In the genomic region with DNA sequence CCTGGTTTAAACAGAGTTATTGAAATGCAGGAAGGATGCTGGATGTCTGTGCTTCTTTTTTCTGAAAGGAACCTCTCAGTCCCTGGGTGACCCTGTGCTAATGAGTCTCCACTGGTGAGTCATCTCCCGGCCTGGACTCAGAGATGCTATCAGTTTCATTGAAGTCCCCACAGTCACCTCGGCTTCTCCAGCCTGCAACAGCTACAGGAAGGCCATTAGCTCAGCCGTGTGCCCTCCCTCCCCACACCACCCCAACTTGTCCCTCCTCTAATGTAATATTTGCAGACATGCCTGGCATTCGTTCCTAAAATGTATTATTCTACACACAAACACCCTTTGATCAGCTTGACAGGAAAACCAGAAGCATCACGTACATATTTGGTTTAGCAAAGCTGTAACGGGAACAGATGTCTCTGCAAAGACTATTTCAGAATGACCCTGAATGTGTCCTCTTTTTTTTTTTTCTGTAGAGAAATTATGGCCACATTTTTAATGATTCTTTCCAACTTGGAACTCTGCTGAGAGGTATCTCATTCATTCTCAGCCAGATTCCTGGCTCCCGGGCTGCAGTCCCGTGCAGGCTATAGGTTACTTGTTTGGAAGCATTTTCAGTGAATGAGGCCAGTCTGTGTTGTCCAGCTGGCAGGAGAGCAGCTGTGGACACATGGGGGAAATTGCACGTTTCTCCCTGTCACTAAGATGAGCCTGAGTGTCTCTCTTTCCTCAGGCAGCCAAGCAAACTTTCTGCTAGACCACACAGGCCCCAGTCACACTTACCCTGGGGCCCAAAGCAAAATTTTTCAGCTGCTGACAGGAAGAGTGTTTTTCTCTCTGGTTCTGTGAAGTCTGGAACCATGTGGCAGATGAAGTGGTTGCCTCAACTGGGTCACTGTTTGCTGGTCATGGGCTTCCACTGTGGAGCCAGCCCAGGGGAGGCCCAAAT, we compare ENCODE assay signal across 9 cellular contexts.
A peak's percentile ranks its signal among the peaks of the same experiment; 100 is the strongest.
DNase-seq lines count a peak whose midpoint lies in the region; ATAC-seq and TF ChIP-seq lines count a peak whose summit lies in the region.
"Had no signal": no experiment of that assay in that cellular context is flagged by ENCODE, and none has a peak within 500 bp of the region (broad histone marks: within the 10 kb centered on the region; RNA-seq: fewer than 3 reads in every experiment).

No MANE protein-coding gene starts in this region.

- H3K9ac ChIP-seq in HCT116 (ENCODE audit: low read length), result no peak overlapping the region

- ATAC-seq in HCT116 (peak; percentile 85), right cardiac atrium (peak; percentile 65 to 87)
- ATAC-seq in activated CD8-positive, alpha-beta T cell treated with anti-CD3 and anti-CD28 coated beads for 36 hours, result peak; percentile 86
- ATAC-seq in stimulated activated naive B cell treated with anti-CD40 and anti-IgM and Interleukin-4, amounts not matched to agents 10 μg/mL and 1 μg/mL and 100 μg/mL, for 72 hours (replicated peaks), result peak; percentile 90

- DNase-seq in activated CD4-positive, alpha-beta T cell treated with anti-CD3 and anti-CD28 coated beads, Interleukin-2, amount 10 ng/mL, durations not matched to agents 24 days and 14 days, result peak; percentile 77
- no peak for DNase-seq in activated CD4-positive, alpha-beta T cell treated with anti-CD3 and anti-CD28 coated beads, Interleukin-2, amount 50 U/mL, for 1 hour
- DNase-seq in HCT116 (ENCODE audit: low read depth, low spot score), result no peak
- DNase-seq in LoVo (ENCODE audit: low spot score), result peak; percentile 24
- peak; percentile 68 for DNase-seq in activated CD8-positive, alpha-beta T cell treated with anti-CD3 and anti-CD28 coated beads for 36 hours
- DNase-seq in right cardiac atrium, result peak; percentile 45 to 80 (median 68)
- DNase-seq in stimulated activated naive B cell treated with anti-CD40 and anti-IgM and Interleukin-4, amounts not matched to agents 10 μg/mL and 1 μg/mL and 100 μg/mL, for 72 hours, result peak; percentile 17
- DNase-seq in activated gamma-delta T cell treated with Interleukin-2 at 50 U/mL for 16 hours, result no peak

- intact Hi-C loops in activated CD4-positive, alpha-beta T cell treated with anti-CD3 and anti-CD28 coated beads, Interleukin-2, amount 10 ng/mL, durations not matched to agents 24 days and 14 days (cut with micrococcal nuclease), result loop anchor here (5.0 kb wide), 2 partner anchors 325 to 540 kb away; a partner anchor contains a TSS
- intact Hi-C loops in HCT116 (cut with micrococcal nuclease) (loop anchor here (10.0 kb wide), 2 partner anchors 343 to 537 kb away; a partner anchor contains a TSS), right cardiac atrium (cut with DNase I) (no loop called here)
- intact Hi-C loops in activated CD8-positive, alpha-beta T cell treated with anti-CD3 and anti-CD28 coated beads for 36 hours (cut with micrococcal nuclease), result no loop called here

- no peaks in the 10 kb centered on the region for H3K36me3 ChIP-seq in HCT116 (ENCODE audit: control insufficient read depth in 1 of 2, insufficient read depth in 2 of 2, low read length in 2 of 2)

- H3K36me3 Mint-ChIP-seq in activated CD4-positive, alpha-beta T cell treated with anti-CD3 and anti-CD28 coated beads, Interleukin-2, amount 10 ng/mL, durations not matched to agents 24 days and 14 days (ENCODE audit: low read depth), result no peaks in the 10 kb centered on the region
- peaks cover 1% of the 10 kb centered on the region for H3K36me3 Mint-ChIP-seq in activated CD8-positive, alpha-beta T cell treated with anti-CD3 and anti-CD28 coated beads for 36 hours (ENCODE audit: low read depth)
- H3K36me3 Mint-ChIP-seq in stimulated activated naive B cell treated with anti-CD40 and anti-IgM and Interleukin-4, amounts not matched to agents 10 μg/mL and 1 μg/mL and 100 μg/mL, for 72 hours, result no peaks in the 10 kb centered on the region

- peak overlapping the region; percentile 6 for H3K4me3 Mint-ChIP-seq in activated CD4-positive, alpha-beta T cell treated with anti-CD3 and anti-CD28 coated beads, Interleukin-2, amount 10 ng/mL, durations not matched to agents 24 days and 14 days
- H3K4me3 Mint-ChIP-seq in activated CD8-positive, alpha-beta T cell treated with anti-CD3 and anti-CD28 coated beads for 36 hours, result no peak overlapping the region
- H3K4me3 Mint-ChIP-seq in stimulated activated naive B cell treated with anti-CD40 and anti-IgM and Interleukin-4, amounts not matched to agents 10 μg/mL and 1 μg/mL and 100 μg/mL, for 72 hours, result peak overlapping the region in 1 of 2 donors; percentile 31

- H3K27ac ChIP-seq in HCT116 (ENCODE audit: low read depth, low read length) (no peak overlapping the region), right cardiac atrium (ENCODE audit: low read length) (no peak overlapping the region)

- H4K20me1 ChIP-seq in HCT116 (ENCODE audit: insufficient read depth), result no peaks in the 10 kb centered on the region

- no peak for TF ChIP-seq CTCF in HCT116 (IDR thresholded peaks at IDR 0.05 in 2 of 3, conservative IDR thresholded peaks at IDR 0.05 in 1 of 3; ENCODE audit: borderline replicate concordance in 1 of 3, insufficient read depth in 1 of 3, low read depth in 2 of 3, low read length in 2 of 3)
- TF ChIP-seq CTCF in activated CD8-positive, alpha-beta T cell treated with anti-CD3 and anti-CD28 coated beads for 36 hours (IDR thresholded peaks at IDR 0.05), result no peak

- 15% methylated on average over 9 of the region's 9 CpGs for WGBS in right cardiac atrium

- POLR2A ChIA-PET in HCT116 (lab: Charles Lee), result no interaction called here
- POLR2A ChIA-PET in activated CD8-positive, alpha-beta T cell treated with anti-CD3 and anti-CD28 coated beads for 36 hours (lab: Charles Lee), result no interaction called here

- no peak overlapping the region for H2AFZ ChIP-seq in HCT116 (ENCODE audit: low read depth, low read length, poor library complexity, severe bottlenecking)

- no peaks in the 10 kb centered on the region for H3K79me2 ChIP-seq in HCT116 (ENCODE audit: insufficient read depth, low read length)

- RAD21 ChIA-PET in HCT116 (lab: Charles Lee; ENCODE audit: low non-redundant PET in 1 of 2, low total read pairs in 2 of 2, uncharacterized antibody in 2 of 2, unreplicated experiment in 2 of 2), result interaction anchor here in 1 of 2 experiments (0.6 kb wide), 1 partner anchor 538 kb away, joined by 4 read pairs; no protein-coding TSS in a partner anchor

- H3K4me3 ChIP-seq in HCT116 (replicated peaks in 1 of 2; ENCODE audit: low read depth in 1 of 2, low read length in 2 of 2) (no peak overlapping the region), right cardiac atrium (ENCODE audit: low read length) (no peak overlapping the region)

- H3K27me3 ChIP-seq in HCT116 (ENCODE audit: insufficient read depth, low read length) (no peaks in the 10 kb centered on the region), right cardiac atrium (ENCODE audit: control insufficient read depth, insufficient read depth) (no peaks in the 10 kb centered on the region)

- H3K4me1 Mint-ChIP-seq in activated CD4-positive, alpha-beta T cell treated with anti-CD3 and anti-CD28 coated beads, Interleukin-2, amount 10 ng/mL, durations not matched to agents 24 days and 14 days, result peaks cover 33% of the 10 kb centered on the region
- peaks cover 37% of the 10 kb centered on the region for H3K4me1 Mint-ChIP-seq in activated CD8-positive, alpha-beta T cell treated with anti-CD3 and anti-CD28 coated beads for 36 hours (ENCODE audit: low read depth)
- peaks cover 18 to 43% of the 10 kb centered on the region in 2 donors for H3K4me1 Mint-ChIP-seq in stimulated activated naive B cell treated with anti-CD40 and anti-IgM and Interleukin-4, amounts not matched to agents 10 μg/mL and 1 μg/mL and 100 μg/mL, for 72 hours

- peaks cover 7% of the 10 kb centered on the region for H3K27me3 Mint-ChIP-seq in activated CD4-positive, alpha-beta T cell treated with anti-CD3 and anti-CD28 coated beads, Interleukin-2, amount 10 ng/mL, durations not matched to agents 24 days and 14 days
- no peaks in the 10 kb centered on the region for H3K27me3 Mint-ChIP-seq in activated CD8-positive, alpha-beta T cell treated with anti-CD3 and anti-CD28 coated beads for 36 hours
- H3K27me3 Mint-ChIP-seq in stimulated activated naive B cell treated with anti-CD40 and anti-IgM and Interleukin-4, amounts not matched to agents 10 μg/mL and 1 μg/mL and 100 μg/mL, for 72 hours, result no peaks in the 10 kb centered on the region

- CTCF ChIA-PET in HCT116 (lab: Charles Lee), result interaction anchor here (0.7 kb wide), 1 partner anchor 348 kb away, joined by 3 read pairs; no protein-coding TSS in a partner anchor
- CTCF ChIA-PET in activated CD8-positive, alpha-beta T cell treated with anti-CD3 and anti-CD28 coated beads for 36 hours (lab: Charles Lee), result no interaction called here

- no peaks in the 10 kb centered on the region for H3K9me3 ChIP-seq in HCT116 (ENCODE audit: control insufficient read depth in 1 of 2, insufficient read depth in 1 of 2, low read depth in 1 of 2, low read length in 2 of 2)
- H3K9me3 ChIP-seq in right cardiac atrium (ENCODE audit: control insufficient read depth, low read length), result no peaks in the 10 kb centered on the region
- H3K9me3 ChIP-seq: Caco-2 had no signal

- TF ChIP-seq POLR2A in HCT116 (IDR thresholded peaks at IDR 0.05; ENCODE audit: borderline replicate concordance, extremely low read depth, insufficient read depth, insufficient read length), result no peak

- no TSS peak for BruUV-seq in HCT116 (replicated peaks; lab: Mats Ljungman, UMichigan)

- peaks cover 11 to 12% of the 10 kb centered on the region in 2 experiments; a peak in 3 of 4 replicates for H3K4me1 ChIP-seq in HCT116 (ENCODE audit: control insufficient read depth in 1 of 2, insufficient read depth in 2 of 2, low read length in 2 of 2)
- H3K4me1 ChIP-seq in right cardiac atrium (ENCODE audit: control insufficient read depth, insufficient read depth, low read length), result peaks cover 5% of the 10 kb centered on the region
- H3K4me1 ChIP-seq: Caco-2 had no signal

- peak overlapping the region; percentile 34 for H3K27ac Mint-ChIP-seq in activated CD4-positive, alpha-beta T cell treated with anti-CD3 and anti-CD28 coated beads, Interleukin-2, amount 10 ng/mL, durations not matched to agents 24 days and 14 days
- peak overlapping the region; percentile 70 for H3K27ac Mint-ChIP-seq in activated CD8-positive, alpha-beta T cell treated with anti-CD3 and anti-CD28 coated beads for 36 hours
- H3K27ac Mint-ChIP-seq in stimulated activated naive B cell treated with anti-CD40 and anti-IgM and Interleukin-4, amounts not matched to agents 10 μg/mL and 1 μg/mL and 100 μg/mL, for 72 hours, result no peak overlapping the region

- no peaks in the 10 kb centered on the region for H3K9me2 ChIP-seq in HCT116 (ENCODE audit: insufficient read depth)

- TF ChIP-seq RAD21 in HCT116 (IDR thresholded peaks at IDR 0.05; ENCODE audit: low read depth), result no peak

- H3K9me3 Mint-ChIP-seq in activated CD4-positive, alpha-beta T cell treated with anti-CD3 and anti-CD28 coated beads, Interleukin-2, amount 10 ng/mL, durations not matched to agents 24 days and 14 days, result peaks cover 3% of the 10 kb centered on the region
- H3K9me3 Mint-ChIP-seq in activated CD8-positive, alpha-beta T cell treated with anti-CD3 and anti-CD28 coated beads for 36 hours, result no peaks in the 10 kb centered on the region
- peaks cover 0 to 2% of the 10 kb centered on the region in 2 donors for H3K9me3 Mint-ChIP-seq in stimulated activated naive B cell treated with anti-CD40 and anti-IgM and Interleukin-4, amounts not matched to agents 10 μg/mL and 1 μg/mL and 100 μg/mL, for 72 hours

- H3K4me2 ChIP-seq in HCT116 (ENCODE audit: low read length), result peak overlapping the region; percentile 30; the same call in 1 of the 2 replicates

Comparison
In these comparisons a context has a peak if more than half of its experiments do, and no peak if none do; other contexts are left out.
1. DNase-seq: peak in activated CD4-positive, alpha-beta T cell treated with anti-CD3 and anti-CD28 coated beads, Interleukin-2, amount 10 ng/mL, durations not matched to agents 24 days and 14 days (single experiment), LoVo (single experiment), activated CD8-positive, alpha-beta T cell treated with anti-CD3 and anti-CD28 coated beads for 36 hours (single experiment), right cardiac atrium (3 of 3) and stimulated activated naive B cell treated with anti-CD40 and anti-IgM and Interleukin-4, amounts not matched to agents 10 μg/mL and 1 μg/mL and 100 μg/mL, for 72 hours (single experiment); none in activated CD4-positive, alpha-beta T cell treated with anti-CD3 and anti-CD28 coated beads, Interleukin-2, amount 50 U/mL, for 1 hour (single experiment), HCT116 (single experiment) and activated gamma-delta T cell treated with Interleukin-2 at 50 U/mL for 16 hours (single experiment).
2. intact Hi-C loops: an anchor here in activated CD4-positive, alpha-beta T cell treated with anti-CD3 and anti-CD28 coated beads, Interleukin-2, amount 10 ng/mL, durations not matched to agents 24 days and 14 days (5.0 kb wide) and HCT116 (10.0 kb wide); none called in activated CD8-positive, alpha-beta T cell treated with anti-CD3 and anti-CD28 coated beads for 36 hours and right cardiac atrium.
3. Peak in every context shown above with its lines, with median percentiles within 50 percentile points of each other: ATAC-seq.